ENCODE assay signal across 1 cellular context in genomic region chr1:209040351-209040750, GRCh38.
TF ChIP-seq lines count a peak whose summit lies in the region.

No MANE protein-coding gene starts in this region.

TF ChIP-seq in HCT116, 20 proteins besides CTCF, POLR2A, EP300 and RAD21:
- no peak for TF ChIP-seq SRF (IDR thresholded peaks at IDR 0.05; ENCODE audit: low read depth)
- TF ChIP-seq FOSL1 (IDR thresholded peaks at IDR 0.05; ENCODE audit: low read depth): 0 out of 2 replicates have a peak, but pooled peaks have one; percentile 11
